26 cellular contexts compared by ENCODE assay signal in the genomic region with DNA sequence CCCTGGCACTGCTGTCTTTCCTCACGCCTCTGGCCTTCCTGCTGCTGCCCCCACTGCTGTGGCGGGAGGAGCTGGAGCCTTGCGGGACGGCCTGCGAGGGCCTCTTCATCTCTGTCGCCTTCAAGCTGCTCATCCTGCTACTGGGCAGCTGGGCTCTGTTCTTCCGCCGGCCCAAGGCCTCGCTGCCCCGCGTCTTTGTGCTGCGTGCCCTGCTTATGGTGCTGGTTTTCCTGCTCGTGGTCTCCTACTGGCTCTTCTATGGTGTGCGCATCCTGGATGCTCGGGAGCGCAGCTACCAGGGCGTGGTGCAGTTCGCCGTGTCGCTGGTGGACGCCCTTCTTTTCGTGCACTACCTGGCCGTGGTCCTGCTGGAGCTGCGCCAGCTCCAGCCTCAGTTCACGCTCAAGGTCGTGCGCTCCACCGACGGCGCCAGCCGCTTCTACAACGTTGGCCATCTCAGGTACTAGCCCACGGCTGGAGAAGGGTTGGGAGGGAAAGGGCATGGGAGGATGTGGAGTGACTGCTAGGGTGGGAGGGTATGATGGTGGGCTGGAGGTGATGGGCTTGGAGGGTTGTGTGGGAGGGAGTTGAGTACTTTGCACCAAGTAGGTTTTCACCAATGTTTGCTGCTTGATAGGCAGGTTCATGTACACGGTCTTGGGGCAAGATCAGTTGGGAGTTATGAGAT. TPM values are rescaled to one million over a fixed set of nuclear protein-coding genes. Genes with fewer than 3 reads are reported as not detected.
A peak's percentile ranks its signal among the peaks of the same experiment; 100 is the strongest.
DNase-seq lines count a peak whose midpoint lies in the region; ATAC-seq and TF ChIP-seq lines count a peak whose summit lies in the region.
"Had no signal": no experiment of that assay in that cellular context is flagged by ENCODE, and none has a peak within 500 bp of the region (broad histone marks: within the 10 kb centered on the region; RNA-seq: fewer than 3 reads in every experiment).

No MANE protein-coding gene starts in this region.

- no peaks in the 10 kb centered on the region for H3K9me3 Mint-ChIP-seq in activated naive CD8-positive, alpha-beta T cell (ENCODE audit: low read depth)
- H3K9me3 Mint-ChIP-seq in activated naive CD8-positive, alpha-beta T cell treated with anti-CD3 and anti-CD28 coated beads for 36 hours = no peaks in the 10 kb centered on the region
- peaks cover 2% of the 10 kb centered on the region for H3K9me3 Mint-ChIP-seq in glutamatergic neuron (ENCODE audit: unreplicated experiment)
- no peaks in the 10 kb centered on the region for H3K9me3 Mint-ChIP-seq in osteocyte (ENCODE audit: unreplicated experiment)
- H3K9me3 Mint-ChIP-seq: CD14-positive monocyte had no signal

- H3K4me1 Mint-ChIP-seq in activated naive CD8-positive, alpha-beta T cell (ENCODE audit: low read depth) = no peaks in the 10 kb centered on the region
- no peaks in the 10 kb centered on the region for H3K4me1 Mint-ChIP-seq in activated naive CD8-positive, alpha-beta T cell treated with anti-CD3 and anti-CD28 coated beads for 36 hours
- H3K4me1 Mint-ChIP-seq in glutamatergic neuron (ENCODE audit: low read depth, unreplicated experiment) (peaks cover 14% of the 10 kb centered on the region), osteocyte (ENCODE audit: unreplicated experiment) (no peaks in the 10 kb centered on the region)

- H3K27ac Mint-ChIP-seq in activated naive CD8-positive, alpha-beta T cell = peak overlapping the region; percentile 50
- no peak overlapping the region for H3K27ac Mint-ChIP-seq in activated naive CD8-positive, alpha-beta T cell treated with anti-CD3 and anti-CD28 coated beads for 36 hours
- H3K27ac Mint-ChIP-seq in glutamatergic neuron (ENCODE audit: unreplicated experiment) (peak overlapping the region; percentile 74), osteocyte (ENCODE audit: unreplicated experiment) (no peak overlapping the region)

- no peaks in the 10 kb centered on the region for H3K36me3 Mint-ChIP-seq in activated naive CD8-positive, alpha-beta T cell
- no peaks in the 10 kb centered on the region for H3K36me3 Mint-ChIP-seq in activated naive CD8-positive, alpha-beta T cell treated with anti-CD3 and anti-CD28 coated beads for 36 hours
- H3K36me3 Mint-ChIP-seq in glutamatergic neuron (ENCODE audit: unreplicated experiment) = peaks cover 8% of the 10 kb centered on the region
- peaks cover 21% of the 10 kb centered on the region for H3K36me3 Mint-ChIP-seq in osteocyte (ENCODE audit: unreplicated experiment)
- H3K36me3 Mint-ChIP-seq: CD14-positive monocyte had no signal

- TF ChIP-seq CTCF in glutamatergic neuron (IDR thresholded peaks at IDR 0.05; ENCODE audit: partially characterized antibody, unreplicated experiment) (no peak), osteocyte (IDR thresholded peaks at IDR 0.05) (no peak)

- H3K4me3 Mint-ChIP-seq in activated naive CD8-positive, alpha-beta T cell = no peak overlapping the region
- H3K4me3 Mint-ChIP-seq in activated naive CD8-positive, alpha-beta T cell treated with anti-CD3 and anti-CD28 coated beads for 36 hours = no peak overlapping the region
- H3K4me3 Mint-ChIP-seq in glutamatergic neuron (ENCODE audit: unreplicated experiment) (no peak overlapping the region), osteocyte (ENCODE audit: unreplicated experiment) (no peak overlapping the region)
- H3K4me3 Mint-ChIP-seq: CD14-positive monocyte had no signal

- no peak for DNase-seq in activated naive CD8-positive, alpha-beta T cell treated with anti-CD3 and anti-CD28 coated beads for 36 hours
- DNase-seq in glutamatergic neuron (no peak), osteocyte (ENCODE audit: extremely low spot score, unreplicated experiment) (peak; percentile 21), NCI-H1092 treated with DMSO at 0.1 percent for 48 hours (lab: John Stamatoyannopoulos, UW) (no peak), T-helper 9 cell (no peak)
- DNase-seq: 8988T, ACHN, BE2C, Calu3, DMS153, DND-41, HCEC 1CT, IMR-90, MM.1S, NCI-H1417 treated with DMSO at 0.1 percent for 48 hours, NCI-H1694 treated with DMSO at 0.1 percent for 48 hours, NCI-H2081, NCI-H226, NCI-H510A, NCI-H69, Right ventricle myocardium superior, RPMI8226 had no signal

- ATAC-seq in HG02571 (IDR thresholded peaks at IDR 0.05; ENCODE audit: unreplicated experiment) = no peak
- no peak for ATAC-seq in GM19328 (IDR thresholded peaks at IDR 0.05; ENCODE audit: unreplicated experiment)

- no peaks in the 10 kb centered on the region for H3K27me3 Mint-ChIP-seq in activated naive CD8-positive, alpha-beta T cell
- no peaks in the 10 kb centered on the region for H3K27me3 Mint-ChIP-seq in activated naive CD8-positive, alpha-beta T cell treated with anti-CD3 and anti-CD28 coated beads for 36 hours
- peaks cover 9% of the 10 kb centered on the region for H3K27me3 Mint-ChIP-seq in glutamatergic neuron (ENCODE audit: unreplicated experiment)
- H3K27me3 Mint-ChIP-seq in osteocyte (ENCODE audit: unreplicated experiment) = no peaks in the 10 kb centered on the region

RNA-seq across cellular contexts. Expression of gene VANGL2, which starts 18.9 kb away (rescaled TPM):
- under 1 TPM; 0.24 to 0.31 TPM for total RNA-seq in activated naive CD8-positive, alpha-beta T cell treated with anti-CD3 and anti-CD28 coated beads for 36 hours
- total RNA-seq in glutamatergic neuron (ENCODE audit: unreplicated experiment) = 79.4 TPM
- 16.4 and 17.7 TPM in 2 replicates for total RNA-seq in osteocyte

RNA-seq across cellular contexts. Expression of gene NHLH1, which starts 52.4 kb away (rescaled TPM):
- under 1 TPM; 0.34 to 0.52 TPM for total RNA-seq in activated naive CD8-positive, alpha-beta T cell treated with anti-CD3 and anti-CD28 coated beads for 36 hours
- total RNA-seq in glutamatergic neuron (ENCODE audit: unreplicated experiment) (1,198 TPM), osteocyte (0.16 and 0.31 TPM in 2 replicates)
- total RNA-seq: IMR-90, Right ventricle myocardium superior had no signal

Comparison
In these comparisons a context has a peak if more than half of its experiments do, and no peak if none do; other contexts are left out.
1. H3K27ac Mint-ChIP-seq: peak in activated naive CD8-positive, alpha-beta T cell (single experiment) and glutamatergic neuron (single experiment); none in activated naive CD8-positive, alpha-beta T cell treated with anti-CD3 and anti-CD28 coated beads for 36 hours (single experiment) and osteocyte (single experiment).
2. RNA of gene VANGL2, which starts 18.9 kb away (total RNA-seq): 79.4 TPM in glutamatergic neuron (single experiment) and 16.4 to 17.7 TPM in osteocyte; 0.24 to 0.31 TPM in activated naive CD8-positive, alpha-beta T cell treated with anti-CD3 and anti-CD28 coated beads for 36 hours; every median in the first group is over 10 times any median in the second.
3. RNA of gene NHLH1, which starts 52.4 kb away (total RNA-seq): 1,198 TPM in glutamatergic neuron (single experiment); 0.34 to 0.52 TPM in activated naive CD8-positive, alpha-beta T cell treated with anti-CD3 and anti-CD28 coated beads for 36 hours and 0.16 to 0.31 TPM in osteocyte; every median in the first group is over 100 times any median in the second.